8 cellular contexts compared by ENCODE assay signal in genomic region chr1:50969611-50970507, GRCh38. TPM values are rescaled to one million over a fixed set of nuclear protein-coding genes. Genes with fewer than 3 reads are reported as not detected.
A peak's percentile ranks its signal among the peaks of the same experiment; 100 is the strongest.
DNase-seq lines count a peak whose midpoint lies in the region; ATAC-seq and FAIRE-seq lines count a peak whose summit lies in the region.

Gene CDKN2C (plus strand): TSS chr1:50970245. CDS start chr1:50970369, 124 bp downstream.

- intact Hi-C loops in dendritic cell treated with granulocyte-macrophage colony-stimulating factor and Interleukin-4, amounts not matched to agents 40 ng/mL and 50 ng/mL, for 4 days (cut with micrococcal nuclease), result loop anchor here (2.0 kb wide), 1 partner anchor 39 kb away; no protein-coding TSS in a partner anchor

- H3K27ac Mint-ChIP-seq in dendritic cell treated with granulocyte-macrophage colony-stimulating factor and Interleukin-4, amounts not matched to agents 40 ng/mL and 50 ng/mL, for 4 days, result peak within 1 kb of the TSS; percentile 95

- peak; percentile 87 for FAIRE-seq in GM19239 (lab: Jason Lieb, UNC)

- H3K36me3 Mint-ChIP-seq in dendritic cell treated with granulocyte-macrophage colony-stimulating factor and Interleukin-4, amounts not matched to agents 40 ng/mL and 50 ng/mL, for 4 days (ENCODE audit: low read depth), result peaks cover 27% of the 10 kb centered on the region

- H3K9me3 Mint-ChIP-seq in dendritic cell treated with granulocyte-macrophage colony-stimulating factor and Interleukin-4, amounts not matched to agents 40 ng/mL and 50 ng/mL, for 4 days, result no peaks in the 10 kb centered on the region

- H3K27me3 Mint-ChIP-seq in dendritic cell treated with granulocyte-macrophage colony-stimulating factor and Interleukin-4, amounts not matched to agents 40 ng/mL and 50 ng/mL, for 4 days, result no peaks in the 10 kb centered on the region

- DNase-seq in C1 segment of cervical spinal cord (lab: John Stamatoyannopoulos, UW), result peak in 12 of 14 donors; percentile 33 to 77 (median 60)
- no peak for DNase-seq in GM19239 (ENCODE audit: insufficient read length, low spot score)
- peak; percentile 90 to 92 for DNase-seq in NCI-H446 (lab: John Stamatoyannopoulos, UW)
- peak; percentile 50 for DNase-seq in activated CD4-positive, CD25-positive, alpha-beta regulatory T cell treated with anti-CD3 and anti-CD28 coated beads, Interleukin-2, amount 50 U/mL, for 72 hours
- DNase-seq in left lobe of liver (ENCODE audit: low spot score), result peak; percentile 82
- peak; percentile 22 to 40 for DNase-seq in stimulated activated CD4-positive, alpha-beta T cell treated with anti-CD3 and anti-CD28 coated beads, Interleukin-4, amount 100 ng/mL, for 4 hours

- peaks cover 26% of the 10 kb centered on the region for H3K4me1 Mint-ChIP-seq in dendritic cell treated with granulocyte-macrophage colony-stimulating factor and Interleukin-4, amounts not matched to agents 40 ng/mL and 50 ng/mL, for 4 days (ENCODE audit: low read depth)

- ATAC-seq in HG03432 (IDR thresholded peaks at IDR 0.05; ENCODE audit: unreplicated experiment), result peak; percentile 29
- peak; percentile 56 for ATAC-seq in left lobe of liver

- peak within 1 kb of the TSS; percentile 96 for H3K4me3 Mint-ChIP-seq in dendritic cell treated with granulocyte-macrophage colony-stimulating factor and Interleukin-4, amounts not matched to agents 40 ng/mL and 50 ng/mL, for 4 days

RNA-seq across cellular contexts. Expression of gene CDKN2C, which starts in this region (rescaled TPM):
- total RNA-seq in left lobe of liver, result 2.2 TPM
